11 cellular contexts compared by ENCODE assay signal in genomic region chr2:219179601-219180465, GRCh38. TPM values are rescaled to one million over a fixed set of nuclear protein-coding genes. Genes with fewer than 3 reads are reported as not detected.
A peak's percentile ranks its signal among the peaks of the same experiment; 100 is the strongest.
DNase-seq lines count a peak whose midpoint lies in the region; ATAC-seq and TF ChIP-seq lines count a peak whose summit lies in the region.
"Had no signal": no experiment of that assay in that cellular context is flagged by ENCODE, and none has a peak within 500 bp of the region (broad histone marks: within the 10 kb centered on the region; RNA-seq: fewer than 3 reads in every experiment).

No MANE protein-coding gene starts in this region.

- H3K36me3 Mint-ChIP-seq in activated T-cell treated with anti-CD3 and anti-CD28 coated beads, Interleukin-2, amount 50 U/mL, for 4 hours (ENCODE audit: insufficient read depth), result peaks cover 17% of the 10 kb centered on the region
- H3K36me3 Mint-ChIP-seq in stimulated activated memory B cell treated with anti-CD40 and anti-IgM and Interleukin-4, amounts not matched to agents 10 μg/mL and 1 μg/mL and 100 μg/mL, for 72 hours, result peaks cover 36% of the 10 kb centered on the region

- no peak for ATAC-seq in activated T-cell treated with anti-CD3 and anti-CD28 coated beads, Interleukin-2, amount 50 U/mL, for 4 hours
- no peak for ATAC-seq in stimulated activated memory B cell treated with anti-CD40 and anti-IgM and Interleukin-4, amounts not matched to agents 10 μg/mL and 1 μg/mL and 100 μg/mL, for 72 hours

- H3K4me1 ChIP-seq in fibroblast of lung (ENCODE audit: control insufficient read depth, extremely low read depth, insufficient read depth, low read length), result peaks cover 9% of the 10 kb centered on the region

- H3K4me1 Mint-ChIP-seq in activated T-cell treated with anti-CD3 and anti-CD28 coated beads, Interleukin-2, amount 50 U/mL, for 4 hours (ENCODE audit: low read depth), result peaks cover 53% of the 10 kb centered on the region
- peaks cover 64% of the 10 kb centered on the region for H3K4me1 Mint-ChIP-seq in stimulated activated memory B cell treated with anti-CD40 and anti-IgM and Interleukin-4, amounts not matched to agents 10 μg/mL and 1 μg/mL and 100 μg/mL, for 72 hours

- H3K4me2 ChIP-seq in fibroblast of lung (ENCODE audit: extremely low read depth, insufficient read depth, low read length), result peak overlapping the region; percentile 86

- H3K4me3 Mint-ChIP-seq in activated T-cell treated with anti-CD3 and anti-CD28 coated beads, Interleukin-2, amount 50 U/mL, for 4 hours, result peak overlapping the region; percentile 84
- peak overlapping the region; percentile 88 for H3K4me3 Mint-ChIP-seq in stimulated activated memory B cell treated with anti-CD40 and anti-IgM and Interleukin-4, amounts not matched to agents 10 μg/mL and 1 μg/mL and 100 μg/mL, for 72 hours

- H3K9ac ChIP-seq in fibroblast of lung (ENCODE audit: insufficient read depth, low read length), result no peak overlapping the region

- H3K27me3 ChIP-seq in fibroblast of lung (ENCODE audit: control insufficient read depth, insufficient read depth, low read length), result no peaks in the 10 kb centered on the region
- H3K27me3 ChIP-seq: ovary had no signal

- no peaks in the 10 kb centered on the region for H3K27me3 Mint-ChIP-seq in activated T-cell treated with anti-CD3 and anti-CD28 coated beads, Interleukin-2, amount 50 U/mL, for 4 hours (ENCODE audit: low read depth)
- no peaks in the 10 kb centered on the region for H3K27me3 Mint-ChIP-seq in stimulated activated memory B cell treated with anti-CD40 and anti-IgM and Interleukin-4, amounts not matched to agents 10 μg/mL and 1 μg/mL and 100 μg/mL, for 72 hours

- peak overlapping the region; percentile 99 for H3K27ac Mint-ChIP-seq in stimulated activated memory B cell treated with anti-CD40 and anti-IgM and Interleukin-4, amounts not matched to agents 10 μg/mL and 1 μg/mL and 100 μg/mL, for 72 hours

- H4K20me1 ChIP-seq in fibroblast of lung (ENCODE audit: control insufficient read depth, extremely low read depth, insufficient read depth, low read length), result no peaks in the 10 kb centered on the region

- no peaks in the 10 kb centered on the region for H3K9me3 ChIP-seq in fibroblast of lung (ENCODE audit: control insufficient read depth, insufficient read depth, low read depth, low read length)
- H3K9me3 ChIP-seq: ovary had no signal

- no peak for TF ChIP-seq CTCF in WI38 (IDR thresholded peaks at IDR 0.05; ENCODE audit: low read depth, low read length)
- TF ChIP-seq CTCF in fibroblast of lung (conservative IDR thresholded peaks at IDR 0.05 in 1 of 2, IDR thresholded peaks at IDR 0.05 in 1 of 2; ENCODE audit: low read depth in 1 of 2, low read length in 2 of 2), result no peak

- peaks cover 21% of the 10 kb centered on the region for H3K79me2 ChIP-seq in fibroblast of lung (ENCODE audit: control insufficient read depth, insufficient read depth, low read length)

- peaks cover 13% of the 10 kb centered on the region for H3K36me3 ChIP-seq in fibroblast of lung (ENCODE audit: control insufficient read depth, insufficient read depth, low read length)
- H3K36me3 ChIP-seq: ovary had no signal

- H3K27ac ChIP-seq in fibroblast of lung (ENCODE audit: insufficient read depth, low read length), result no peak overlapping the region

- H3K4me3 ChIP-seq in WI38 (ENCODE audit: low read depth, low read length), result peak overlapping the region; percentile 65
- H3K4me3 ChIP-seq in fibroblast of lung (replicated peaks in 1 of 4; ENCODE audit: control extremely low read depth in 1 of 4, insufficient read depth in 1 of 4, low read depth in 3 of 4, low read length in 4 of 4), result peak overlapping the region in 2 of 4 experiments; percentile 91 to 93

- no peaks in the 10 kb centered on the region for H3K9me3 Mint-ChIP-seq in activated T-cell treated with anti-CD3 and anti-CD28 coated beads, Interleukin-2, amount 50 U/mL, for 4 hours
- no peaks in the 10 kb centered on the region for H3K9me3 Mint-ChIP-seq in stimulated activated memory B cell treated with anti-CD40 and anti-IgM and Interleukin-4, amounts not matched to agents 10 μg/mL and 1 μg/mL and 100 μg/mL, for 72 hours

- no peak overlapping the region for H2AFZ ChIP-seq in fibroblast of lung (ENCODE audit: low read length)

- DNase-seq in activated T-cell treated with anti-CD3 and anti-CD28 coated beads, Interleukin-2, amount 50 U/mL, for 4 hours, result no peak
- DNase-seq in activated T-cell treated with anti-CD3 and anti-CD28 coated beads, Interleukin-2, amount 50 U/mL, for 48 hours, result no peak
- DNase-seq in fibroblast of lung (ENCODE audit: low read depth in 2 of 2), result no peak
- DNase-seq in A172 (ENCODE audit: low spot score), result no peak
- DNase-seq in CD1c-positive myeloid dendritic cell (ENCODE audit: extremely low spot score), result no peak
- DNase-seq in effector CD8-positive, alpha-beta T cell (lab: John Stamatoyannopoulos, UW), result no peak
- DNase-seq: activated CD8-positive, alpha-beta memory T cell treated with anti-CD3 and anti-CD28 coated beads, Interleukin-2, amount 50 U/mL, for 48 hours; cortex of kidney had no signal

RNA-seq across cellular contexts. Expression of gene RETREG2, which starts 1.8 kb away (rescaled TPM):
- 10 to 100 TPM; 55.0 to 63.1 (median 62.7) TPM for total RNA-seq in activated T-cell treated with anti-CD3 and anti-CD28 coated beads, Interleukin-2, amount 50 U/mL, for 4 hours
- 88.7 and 95.3 TPM in 2 replicates for total RNA-seq in fibroblast of lung
- polyA plus RNA-seq in fibroblast of lung, result 64.6 and 89.5 TPM in 2 replicates
- polyA plus RNA-seq in fibroblast of lung (2012), result 52.1 and 70.1 TPM in 2 replicates
- polyA minus RNA-seq in fibroblast of lung (ENCODE audit: low replicate concordance), result 165 and 177 TPM in 2 replicates
- total RNA-seq in A172 (2014; rRNA removed; shearing (Covaris generic)), result 120 and 125 TPM in 2 replicates

RNA-seq across cellular contexts. Expression of gene CNPPD1, which starts 3.1 kb away (rescaled TPM):
- 10 to 100 TPM; 66.8 to 78.9 (median 72.7) TPM for total RNA-seq in activated T-cell treated with anti-CD3 and anti-CD28 coated beads, Interleukin-2, amount 50 U/mL, for 4 hours
- 22.6 and 33.5 TPM in 2 replicates for total RNA-seq in fibroblast of lung
- polyA plus RNA-seq in fibroblast of lung, result 42.2 and 49.4 TPM in 2 replicates
- polyA plus RNA-seq in fibroblast of lung (2012), result 40.9 and 51.1 TPM in 2 replicates
- 22.7 and 36.5 TPM in 2 replicates for polyA minus RNA-seq in fibroblast of lung (ENCODE audit: low replicate concordance)
- 36.7 and 43.8 TPM in 2 replicates for total RNA-seq in A172 (2014; rRNA removed; shearing (Covaris generic))

RNA-seq across cellular contexts. Expression of gene SLC23A3, which starts 10.0 kb away (rescaled TPM):
- total RNA-seq in activated T-cell treated with anti-CD3 and anti-CD28 coated beads, Interleukin-2, amount 50 U/mL, for 4 hours, result under 1 TPM; 0.71 to 0.89 (median 0.84) TPM
- total RNA-seq in fibroblast of lung, result 1.8 and 2.5 TPM in 2 replicates
- 0.29 and 0.52 TPM in 2 replicates for polyA plus RNA-seq in fibroblast of lung
- polyA plus RNA-seq in fibroblast of lung (2012), result 0.16 and 0.54 TPM in 2 replicates
- polyA minus RNA-seq in fibroblast of lung (ENCODE audit: low replicate concordance), result 0.16 TPM in 1 of 2 replicates, not detected in the other
- 0.19 and 0.67 TPM in 2 replicates for total RNA-seq in A172 (2014; rRNA removed; shearing (Covaris generic))

RNA-seq across cellular contexts. Expression of gene NHEJ1, which starts 19.2 kb away (rescaled TPM):
- total RNA-seq in activated T-cell treated with anti-CD3 and anti-CD28 coated beads, Interleukin-2, amount 50 U/mL, for 4 hours, result 10 to 100 TPM; 26.5 to 33.3 (median 30.1) TPM
- 20.3 and 22.1 TPM in 2 replicates for total RNA-seq in fibroblast of lung
- polyA plus RNA-seq in fibroblast of lung, result 22.3 and 24.8 TPM in 2 replicates
- polyA plus RNA-seq in fibroblast of lung (2012), result 13.8 and 15.4 TPM in 2 replicates
- 45.8 and 106 TPM in 2 replicates for polyA minus RNA-seq in fibroblast of lung (ENCODE audit: low replicate concordance)
- total RNA-seq in A172 (2014; rRNA removed; shearing (Covaris generic)), result 20.9 and 22.2 TPM in 2 replicates

RNA-seq across cellular contexts. Expression of gene ZFAND2B, which starts 26.7 kb away (rescaled TPM):
- 10 to 100 TPM; 27.0 to 35.3 (median 31.7) TPM for total RNA-seq in activated T-cell treated with anti-CD3 and anti-CD28 coated beads, Interleukin-2, amount 50 U/mL, for 4 hours
- 29.3 and 40.0 TPM in 2 replicates for total RNA-seq in fibroblast of lung
- 26.8 and 29.9 TPM in 2 replicates for polyA plus RNA-seq in fibroblast of lung
- 22.3 and 35.3 TPM in 2 replicates for polyA plus RNA-seq in fibroblast of lung (2012)
- 40.2 and 53.9 TPM in 2 replicates for polyA minus RNA-seq in fibroblast of lung (ENCODE audit: low replicate concordance)
- 44.1 and 57.6 TPM in 2 replicates for total RNA-seq in A172 (2014; rRNA removed; shearing (Covaris generic))
